14 cellular contexts compared by ENCODE assay signal in genomic region chrX:150202641-150203248, GRCh38.
DNase-seq lines count a peak whose midpoint lies in the region; ATAC-seq and TF ChIP-seq lines count a peak whose summit lies in the region.
"Had no signal": no experiment of that assay in that cellular context is flagged by ENCODE, and none has a peak within 500 bp of the region (broad histone marks: within the 10 kb centered on the region; RNA-seq: fewer than 3 reads in every experiment).

No MANE protein-coding gene starts in this region.

- no peak for TF ChIP-seq CTCF in IMR-90 (conservative IDR thresholded peaks at IDR 0.05; ENCODE audit: low read depth, low read length)
- TF ChIP-seq CTCF in cardiac fibroblast (IDR thresholded peaks at IDR 0.05; ENCODE audit: low read depth, low read length) = no peak
- TF ChIP-seq CTCF in left lung (IDR thresholded peaks at IDR 0.05) = no peak

- TF ChIP-seq POLR2A in IMR-90 (IDR thresholded peaks at IDR 0.05; ENCODE audit: low read depth, low read length) = no peak

- H3K79me2 ChIP-seq in ACC112 (ENCODE audit: control insufficient read depth, insufficient read depth, low read length, unreplicated experiment) = no peaks in the 10 kb centered on the region

- DNase-seq in IMR-90 (peak; percentile 63), cardiac fibroblast (ENCODE audit: low read depth in 2 of 2) (peak; percentile 88 to 92), left lung (peak in 1 of 2 donors; percentile 41), sciatic nerve (ENCODE audit: low spot score) (no peak), OCI-M2 (lab: John Stamatoyannopoulos, UW; ENCODE audit: unreplicated experiment) (no peak), DMS114 treated with DMSO at 0.1 percent for 48 hours (lab: John Stamatoyannopoulos, UW; ENCODE audit: unreplicated experiment) (no peak)
- DNase-seq: activated T-cell treated with anti-CD3 and anti-CD28 coated beads, Interleukin-2, amount 50 U/mL, for 4 hours; central memory CD4-positive, alpha-beta T cell; GF-D8; midbrain; NCI-H2107 had no signal

- peak overlapping the region; percentile 83 for H2BK120ac ChIP-seq in IMR-90 (ENCODE audit: low read depth, low read length)

- H3K4ac ChIP-seq in IMR-90 (ENCODE audit: low read depth, low read length) = peak overlapping the region; percentile 81

- no peaks in the 10 kb centered on the region for H3K9me3 ChIP-seq in IMR-90 (ENCODE audit: control insufficient read depth, insufficient read depth, low read length)
- no peaks in the 10 kb centered on the region for H3K9me3 ChIP-seq in left lung

- H3K27ac ChIP-seq in ACC112 (ENCODE audit: low read depth, low read length) (peak overlapping the region; percentile 87), IMR-90 (ENCODE audit: insufficient read depth, low read length) (peak overlapping the region; percentile 16; the same call in 1 of the 2 replicates), left lung (peak overlapping the region in 1 of 2 donors; percentile 60)

- H3K27me3 ChIP-seq in ACC112 (ENCODE audit: insufficient read depth, low read length) = no peaks in the 10 kb centered on the region
- H3K27me3 ChIP-seq in IMR-90 (ENCODE audit: control insufficient read depth, insufficient read depth, low read length) = no peaks in the 10 kb centered on the region
- no peaks in the 10 kb centered on the region for H3K27me3 ChIP-seq in left lung

- in situ Hi-C loops in IMR-90 (cut with MboI; ENCODE audit: low sequenced_read_pairs) = no loop called here

- BruUV-seq in IMR-90 (replicated peaks; lab: Mats Ljungman, UMichigan) = no TSS peak

- H3K36me3 ChIP-seq in ACC112 (ENCODE audit: insufficient read depth, low read length) (no peaks in the 10 kb centered on the region), IMR-90 (ENCODE audit: control insufficient read depth, insufficient read depth, low read length) (no peaks in the 10 kb centered on the region), left lung (no peaks in the 10 kb centered on the region)

- peak overlapping the region; percentile 25 for H2BK5ac ChIP-seq in IMR-90 (ENCODE audit: low read depth, low read length, poor library complexity, severe bottlenecking)

- H3K23ac ChIP-seq in IMR-90 (ENCODE audit: low read depth, low read length) = no peak overlapping the region

- no peak overlapping the region for H3K9ac ChIP-seq in IMR-90 (ENCODE audit: low read depth, low read length)

- CTCF ChIA-PET in IMR-90 (lab: Yijun Ruan, JAX) = no interaction called here

- H3K4me1 ChIP-seq in ACC112 (ENCODE audit: control insufficient read depth, insufficient read depth, low read length, unreplicated experiment) = peaks cover 52% of the 10 kb centered on the region
- peaks cover 10% of the 10 kb centered on the region for H3K4me1 ChIP-seq in IMR-90 (ENCODE audit: control insufficient read depth, insufficient read depth, low read length)
- H3K4me1 ChIP-seq in left lung = no peaks in the 10 kb centered on the region

- no peak overlapping the region; the same call in 1 of the 2 replicates for H3K14ac ChIP-seq in IMR-90 (replicated peaks; ENCODE audit: low read depth, low read length)

- no peak overlapping the region for H3K56ac ChIP-seq in IMR-90 (ENCODE audit: extremely low read depth, insufficient read depth, low read length)

- no peak overlapping the region for H3K4me2 ChIP-seq in IMR-90 (ENCODE audit: low read depth, low read length)

- peak overlapping the region; percentile 39 for H2AK9ac ChIP-seq in IMR-90 (replicated peaks; ENCODE audit: low read depth, low read length, poor library complexity)

- H2AK5ac ChIP-seq in IMR-90 (ENCODE audit: low read depth, low read length) = peak overlapping the region; percentile 89

- 66% methylated on average over 6 of the region's 11 CpGs; no CpG with 5 or more reads in 1 of the 2 experiments for WGBS in IMR-90 (ENCODE audit: extremely low coverage in 2 of 2, insufficient read length in 1 of 2), 2 experiments

- peak overlapping the region; percentile 33; the same call in 2 of the 3 replicates for H2BK15ac ChIP-seq in IMR-90 (ENCODE audit: low read depth, low read length)

- H4K8ac ChIP-seq in IMR-90 (ENCODE audit: low read depth in 2 of 2, low read length in 2 of 2) = peak overlapping the region; percentile 24 to 77; a peak in 3 of 4 replicates

- no peaks in the 10 kb centered on the region for H4K20me1 ChIP-seq in IMR-90 (ENCODE audit: insufficient read depth, low read length)

- H3K4me3 ChIP-seq in ACC112 (ENCODE audit: low read depth, low read length) = no peak overlapping the region
- H3K4me3 ChIP-seq in IMR-90 (ENCODE audit: insufficient read depth, low read depth, low read length) = no peak overlapping the region
- H3K4me3 ChIP-seq in cardiac fibroblast (replicated peaks in 1 of 2; ENCODE audit: low read depth in 2 of 2, low read length in 2 of 2) = no peak overlapping the region
- no peak overlapping the region for H3K4me3 ChIP-seq in left lung

- intact Hi-C loops in IMR-90 (cut with micrococcal nuclease) = loop anchor here (5.0 kb wide), 1 partner anchor 165 kb away; no protein-coding TSS in a partner anchor
- intact Hi-C loops in left lung (cut with DNase I) = no loop called here
- intact Hi-C loops in sciatic nerve (cut with DNase I) = no loop called here

- POLR2A ChIA-PET in IMR-90 (lab: Charles Lee; ENCODE audit: unreplicated experiment) = no interaction called here

- peak overlapping the region; percentile 52; the same call in 1 of the 2 replicates for H4K91ac ChIP-seq in IMR-90 (ENCODE audit: insufficient read depth, low read depth, low read length)

- H2AFZ ChIP-seq in ACC112 (ENCODE audit: low read length, unreplicated experiment) = no peak overlapping the region
- peak overlapping the region; percentile 40 for H2AFZ ChIP-seq in IMR-90 (replicated peaks; ENCODE audit: low read length, poor library complexity)

- H4K5ac ChIP-seq in IMR-90 (ENCODE audit: low read depth, low read length) = peak overlapping the region; percentile 19; the same call in 1 of the 2 replicates

- peak overlapping the region; percentile 69; the same call in 1 of the 2 replicates for H3K18ac ChIP-seq in IMR-90 (ENCODE audit: low read depth, low read length)

- H2BK20ac ChIP-seq in IMR-90 (ENCODE audit: low read depth, low read length) = peak overlapping the region; percentile 57; the same call in 1 of the 2 replicates

- no peak for TF ChIP-seq RAD21 in IMR-90 (IDR thresholded peaks at IDR 0.05; ENCODE audit: low read length)

- peaks cover 7% of the 10 kb centered on the region; the same call in 1 of the 2 replicates for H3K9me1 ChIP-seq in IMR-90 (ENCODE audit: insufficient read depth, low read length)

- dilution Hi-C loops in IMR-90 (cut with HindIII; ENCODE audit: low sequenced_read_pairs, unreplicated experiment) = no loop called here

- no peaks in the 10 kb centered on the region for H3K79me1 ChIP-seq in IMR-90 (ENCODE audit: low read depth in 1 of 2, low read length in 2 of 2)

- no peak for ATAC-seq in IMR-90 (ENCODE audit: low read depth)
- ATAC-seq in left lung = peak; percentile 31
- ATAC-seq in sciatic nerve = no peak
- ATAC-seq in GM18867 (IDR thresholded peaks at IDR 0.05; ENCODE audit: unreplicated experiment) = no peak
- ATAC-seq: activated T-cell treated with anti-CD3 and anti-CD28 coated beads, Interleukin-2, amount 50 U/mL, for 4 hours; Panc1 had no signal

TF ChIP-seq in IMR-90, 13 proteins besides CTCF, POLR2A, EP300 and RAD21:
- TF ChIP-seq BHLHE40 (IDR thresholded peaks at IDR 0.05; ENCODE audit: low read depth, low read length) (no peak), FOS (IDR thresholded peaks at IDR 0.05; ENCODE audit: low read depth, low read length) (no peak), CHD1 (IDR thresholded peaks at IDR 0.05; ENCODE audit: low read depth, low read length) (no peak), CEBPB (IDR thresholded peaks at IDR 0.05; ENCODE audit: low read depth, low read length) (peak; percentile 71), RFX5 (IDR thresholded peaks at IDR 0.05; ENCODE audit: low read depth, low read length) (no peak), ELK1 (IDR thresholded peaks at IDR 0.05; ENCODE audit: borderline replicate concordance, low read depth, low read length) (no peak), SMC3 (IDR thresholded peaks at IDR 0.05; ENCODE audit: low read depth, low read length) (no peak), MXI1 (IDR thresholded peaks at IDR 0.05; ENCODE audit: borderline replicate concordance, low read depth, low read length) (no peak)
TF ChIP-seq in IMR-90: peak in this region for 1.

Comparison
In these comparisons a context has a peak if more than half of its experiments do, and no peak if none do; other contexts are left out.
1. DNase-seq: peak in IMR-90 (single experiment) and cardiac fibroblast (2 of 2); none in sciatic nerve (single experiment), OCI-M2 (single experiment) and DMS114 treated with DMSO at 0.1 percent for 48 hours (single experiment).